11 cellular contexts compared by ENCODE assay signal in the genomic region with DNA sequence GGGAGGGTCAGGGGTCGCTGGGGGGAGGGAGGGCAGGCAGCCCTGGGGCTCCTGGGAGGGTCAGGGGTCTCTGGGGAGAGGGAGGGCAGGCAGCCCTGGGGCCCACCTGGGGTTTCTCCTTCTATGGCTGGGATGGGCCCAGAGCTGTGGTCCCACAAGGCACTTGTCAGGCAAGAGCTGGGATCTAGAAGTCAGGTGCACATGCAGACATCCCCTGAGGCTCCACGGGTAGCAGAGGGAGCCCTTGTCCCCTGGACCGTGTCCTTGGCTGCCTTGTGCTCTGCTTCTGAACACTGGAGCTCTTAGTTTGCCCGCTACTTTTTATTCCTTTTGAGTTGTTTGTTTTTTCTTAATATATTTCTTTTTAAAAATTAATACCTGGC. TPM values are rescaled to one million over a fixed set of nuclear protein-coding genes. Genes with fewer than 3 reads are reported as not detected.
DNase-seq lines count a peak whose midpoint lies in the region; TF ChIP-seq lines count a peak whose summit lies in the region.
"Had no signal": no experiment of that assay in that cellular context is flagged by ENCODE, and none has a peak within 500 bp of the region (broad histone marks: within the 10 kb centered on the region; RNA-seq: fewer than 3 reads in every experiment).

No MANE protein-coding gene starts in this region.

- no peaks in the 10 kb centered on the region for H3K36me3 ChIP-seq in OCI-LY1 (ENCODE audit: insufficient read depth, low read length)
- H3K36me3 ChIP-seq: pancreas had no signal

- no peak overlapping the region for H3K27ac Mint-ChIP-seq in activated CD4-positive, alpha-beta memory T cell treated with anti-CD3 and anti-CD28 coated beads, Interleukin-2, amount 10 ng/mL, durations not matched to agents 7 days and 5 days
- H3K27ac Mint-ChIP-seq: CD4-positive, CD25-positive, alpha-beta regulatory T cell had no signal

- no peaks in the 10 kb centered on the region for H3F3A ChIP-seq in OCI-LY1 (ENCODE audit: insufficient read depth, low read length)

- H3K9ac ChIP-seq in OCI-LY1 (ENCODE audit: low read length): no peak overlapping the region

- H3K27me3 Mint-ChIP-seq in activated CD4-positive, alpha-beta memory T cell treated with anti-CD3 and anti-CD28 coated beads, Interleukin-2, amount 10 ng/mL, durations not matched to agents 7 days and 5 days: peaks cover 31% of the 10 kb centered on the region

- H3K4me1 Mint-ChIP-seq in activated CD4-positive, alpha-beta memory T cell treated with anti-CD3 and anti-CD28 coated beads, Interleukin-2, amount 10 ng/mL, durations not matched to agents 7 days and 5 days: peaks cover 34% of the 10 kb centered on the region

- CTCF ChIA-PET in activated CD4-positive, alpha-beta memory T cell treated with anti-CD3 and anti-CD28 coated beads, Interleukin-2, amount 10 ng/mL, durations not matched to agents 7 days and 5 days (lab: Charles Lee): no interaction called here

- H3K36me3 Mint-ChIP-seq in activated CD4-positive, alpha-beta memory T cell treated with anti-CD3 and anti-CD28 coated beads, Interleukin-2, amount 10 ng/mL, durations not matched to agents 7 days and 5 days (ENCODE audit: low read depth): no peaks in the 10 kb centered on the region
- H3K36me3 Mint-ChIP-seq: CD4-positive, CD25-positive, alpha-beta regulatory T cell had no signal

- no peak overlapping the region for H3K27ac ChIP-seq in OCI-LY1 (ENCODE audit: low read depth, low read length, poor library complexity, severe bottlenecking)
- no peak overlapping the region for H3K27ac ChIP-seq in coronary artery
- H3K27ac ChIP-seq: pancreas had no signal

- no peak overlapping the region for H2AFZ ChIP-seq in OCI-LY1 (ENCODE audit: low read length)

- H3K4me3 Mint-ChIP-seq in activated CD4-positive, alpha-beta memory T cell treated with anti-CD3 and anti-CD28 coated beads, Interleukin-2, amount 10 ng/mL, durations not matched to agents 7 days and 5 days: no peak overlapping the region

- H4K20me1 ChIP-seq in OCI-LY1 (ENCODE audit: insufficient read depth, low read length): no peaks in the 10 kb centered on the region

- TF ChIP-seq CTCF in OCI-LY1 (IDR thresholded peaks at IDR 0.05; ENCODE audit: low read length) (no peak), fibroblast of the aortic adventitia (IDR thresholded peaks at IDR 0.05; ENCODE audit: insufficient read depth, low read length) (no peak), coronary artery (IDR thresholded peaks at IDR 0.05) (no peak)

- peak overlapping the region; percentile 62 for H3K4me2 ChIP-seq in OCI-LY1 (ENCODE audit: low read length)

- no peaks in the 10 kb centered on the region for H3K79me2 ChIP-seq in OCI-LY1 (ENCODE audit: insufficient read depth, low read length)

- peaks cover 36% of the 10 kb centered on the region for H3K4me1 ChIP-seq in OCI-LY1 (ENCODE audit: insufficient read depth, low read length, severe bottlenecking)

- DNase-seq in NCI-H345 (lab: John Stamatoyannopoulos, UW) (peak; percentile 38), NCI-H345 treated with DMSO at 0.1 percent for 48 hours (lab: John Stamatoyannopoulos, UW; ENCODE audit: unreplicated experiment) (no peak), fibroblast of the aortic adventitia (ENCODE audit: low read depth) (no peak), retina (peak; percentile 60), coronary artery (ENCODE audit: low spot score) (no peak), epidermal melanocyte (ENCODE audit: insufficient read length, low spot score) (no peak)
- DNase-seq in activated CD4-positive, alpha-beta memory T cell treated with anti-CD3 and anti-CD28 coated beads, Interleukin-2, amount 10 ng/mL, durations not matched to agents 7 days and 5 days: no peak
- DNase-seq: NCI-H187 treated with DMSO at 0.1 percent for 48 hours had no signal

- no peak overlapping the region for H3K4me3 ChIP-seq in OCI-LY1 (ENCODE audit: low read depth, low read length, poor library complexity, severe bottlenecking)
- peak overlapping the region; percentile 82 for H3K4me3 ChIP-seq in fibroblast of the aortic adventitia (ENCODE audit: low read depth, low read length)
- H3K4me3 ChIP-seq in coronary artery: no peak overlapping the region

- no peaks in the 10 kb centered on the region for H3K27me3 ChIP-seq in OCI-LY1 (ENCODE audit: insufficient read depth, low read length)

- H3K9me3 ChIP-seq in OCI-LY1 (ENCODE audit: low read length): no peaks in the 10 kb centered on the region
- H3K9me3 ChIP-seq: pancreas had no signal

- POLR2A ChIA-PET in activated CD4-positive, alpha-beta memory T cell treated with anti-CD3 and anti-CD28 coated beads, Interleukin-2, amount 10 ng/mL, durations not matched to agents 7 days and 5 days (lab: Charles Lee): interaction anchor here (0.6 to 2.7 kb wide), 3 partner anchors 47 to 52 kb away, joined by 3 to 14 read pairs (median 3); a partner anchor contains a TSS

- H3K9me2 ChIP-seq in OCI-LY1 (ENCODE audit: low read depth, low read length): no peaks in the 10 kb centered on the region

- H3K9me3 Mint-ChIP-seq in activated CD4-positive, alpha-beta memory T cell treated with anti-CD3 and anti-CD28 coated beads, Interleukin-2, amount 10 ng/mL, durations not matched to agents 7 days and 5 days: no peaks in the 10 kb centered on the region

RNA-seq across cellular contexts. Expression of a gene that starts 1.8 kb away (rescaled TPM):
- 42.3 and 299 TPM in 2 replicates for total RNA-seq in fibroblast of the aortic adventitia (ENCODE audit: low replicate concordance)
- 1 to 10 TPM; 3.6 to 4.0 TPM for total RNA-seq in activated CD4-positive, alpha-beta memory T cell treated with anti-CD3 and anti-CD28 coated beads, Interleukin-2, amount 10 ng/mL, durations not matched to agents 7 days and 5 days

RNA-seq across cellular contexts. Expression of a gene that starts 6.3 kb away (rescaled TPM):
- 5.2 and 8.1 TPM in 2 replicates for total RNA-seq in fibroblast of the aortic adventitia (ENCODE audit: low replicate concordance)
- 1 to 10 TPM; 3.6 to 4.1 TPM for total RNA-seq in activated CD4-positive, alpha-beta memory T cell treated with anti-CD3 and anti-CD28 coated beads, Interleukin-2, amount 10 ng/mL, durations not matched to agents 7 days and 5 days

RNA-seq across cellular contexts. Expression of a gene that starts 23.6 kb away (rescaled TPM):
- 56.9 and 111 TPM in 2 replicates for total RNA-seq in fibroblast of the aortic adventitia (ENCODE audit: low replicate concordance)
- 10 to 100 TPM; 33.1 to 33.6 TPM for total RNA-seq in activated CD4-positive, alpha-beta memory T cell treated with anti-CD3 and anti-CD28 coated beads, Interleukin-2, amount 10 ng/mL, durations not matched to agents 7 days and 5 days

RNA-seq across cellular contexts. Expression of a gene that starts 51.5 kb away (rescaled TPM):
- 163 and 417 TPM in 2 replicates for total RNA-seq in fibroblast of the aortic adventitia (ENCODE audit: low replicate concordance)
- 100 to 1,000 TPM; 167 to 192 TPM for total RNA-seq in activated CD4-positive, alpha-beta memory T cell treated with anti-CD3 and anti-CD28 coated beads, Interleukin-2, amount 10 ng/mL, durations not matched to agents 7 days and 5 days

Comparison
In these comparisons a context has a peak if more than half of its experiments do, and no peak if none do; other contexts are left out.
1. DNase-seq: peak in NCI-H345 (single experiment) and retina (single experiment); none in NCI-H345 treated with DMSO at 0.1 percent for 48 hours (single experiment), fibroblast of the aortic adventitia (single experiment), activated CD4-positive, alpha-beta memory T cell treated with anti-CD3 and anti-CD28 coated beads, Interleukin-2, amount 10 ng/mL, durations not matched to agents 7 days and 5 days (single experiment), coronary artery (single experiment) and epidermal melanocyte (single experiment).